In genomic region chr18:29749699-29750098, GRCh38 we compare ENCODE assay signal across 24 cellular contexts.
A peak's percentile ranks its signal among the peaks of the same experiment; 100 is the strongest.
DNase-seq lines count a peak whose midpoint lies in the region; ATAC-seq, FAIRE-seq and TF ChIP-seq lines count a peak whose summit lies in the region.
"Had no signal": no experiment of that assay in that cellular context is flagged by ENCODE, and none has a peak within 500 bp of the region (broad histone marks: within the 10 kb centered on the region; RNA-seq: fewer than 3 reads in every experiment).

No MANE protein-coding gene starts in this region.

- H3K4me3 ChIP-seq in AG10803 (ENCODE audit: low read length) (no peak overlapping the region), bronchial epithelial cell (ENCODE audit: low read depth, low read length) (no peak overlapping the region), mesodermal cell (ENCODE audit: extremely low read depth, insufficient read depth, low read length, poor library complexity, severe bottlenecking) (no peak overlapping the region)
- H3K4me3 ChIP-seq: GM12878, lower lobe of right lung, upper lobe of right lung had no signal

- peak overlapping the region; percentile 26 for H3K27ac ChIP-seq in mesodermal cell (ENCODE audit: low read depth, low read length, severe bottlenecking)
- H3K27ac ChIP-seq: lower lobe of right lung, upper lobe of right lung had no signal

- H3K4me3 Mint-ChIP-seq in immature natural killer cell: no peak overlapping the region
- H3K4me3 Mint-ChIP-seq: activated naive CD4-positive, alpha-beta T cell treated with anti-CD3 and anti-CD28 coated beads, Interleukin-2, amount 10 ng/mL, durations not matched to agents 7 days and 5 days; activated T-cell treated with anti-CD3 and anti-CD28 coated beads, Interleukin-2, amount 50 U/mL, for 72 hours; endodermal cell; naive B cell had no signal

- DNase-seq in AG10803 (ENCODE audit: low read depth): peak; percentile 81
- DNase-seq in LHCN-M2 (ENCODE audit: low read depth): peak; percentile 70
- DNase-seq in bronchial epithelial cell (ENCODE audit: low read depth): peak; percentile 55
- no peak for DNase-seq in immature natural killer cell
- DNase-seq in urothelium cell line (ENCODE audit: low spot score): no peak
- no peak for DNase-seq in dermis blood vessel endothelial cell
- DNase-seq: activated naive CD4-positive, alpha-beta T cell treated with anti-CD3 and anti-CD28 coated beads, Interleukin-2, amount 10 ng/mL, durations not matched to agents 7 days and 5 days; activated T-cell treated with anti-CD3 and anti-CD28 coated beads, Interleukin-2, amount 50 U/mL, for 72 hours; aorta; endodermal cell; GDM1; GOT3; hippocampal formation; islet precursor cell; lower lobe of right lung; naive B cell; NCI-H1105 treated with DMSO at 0.1 percent for 48 hours; NCI-H524 treated with DMSO at 0.1 percent for 48 hours; Right ventricle myocardium superior; upper lobe of right lung had no signal

- peaks cover 8 to 37% (median 16%) of the 10 kb centered on the region in 6 donors for H3K9me3 Mint-ChIP-seq in immature natural killer cell
- H3K9me3 Mint-ChIP-seq: endodermal cell had no signal

- no peaks in the 10 kb centered on the region for H3K27me3 ChIP-seq in bronchial epithelial cell (ENCODE audit: control insufficient read depth, insufficient read depth, low read length)
- H3K27me3 ChIP-seq: upper lobe of right lung had no signal

- H3K4me1 Mint-ChIP-seq in immature natural killer cell: no peaks in the 10 kb centered on the region
- H3K4me1 Mint-ChIP-seq: activated naive CD4-positive, alpha-beta T cell treated with anti-CD3 and anti-CD28 coated beads, Interleukin-2, amount 10 ng/mL, durations not matched to agents 7 days and 5 days; endodermal cell; naive B cell had no signal

- no peak for ATAC-seq in esophagus mucosa
- ATAC-seq: activated T-cell treated with anti-CD3 and anti-CD28 coated beads, Interleukin-2, amount 50 U/mL, for 72 hours; GM12878; lower lobe of right lung; upper lobe of right lung had no signal

- no peak overlapping the region for H3K27ac Mint-ChIP-seq in immature natural killer cell
- H3K27ac Mint-ChIP-seq: activated naive CD4-positive, alpha-beta T cell treated with anti-CD3 and anti-CD28 coated beads, Interleukin-2, amount 10 ng/mL, durations not matched to agents 7 days and 5 days; activated T-cell treated with anti-CD3 and anti-CD28 coated beads, Interleukin-2, amount 50 U/mL, for 72 hours; endodermal cell; naive B cell had no signal

- no peaks in the 10 kb centered on the region for H3K4me1 ChIP-seq in mesodermal cell (ENCODE audit: control insufficient read depth, insufficient read depth, low read length, poor library complexity, severe bottlenecking)
- H3K4me1 ChIP-seq: lower lobe of right lung, upper lobe of right lung had no signal

- FAIRE-seq in bronchial epithelial cell (lab: Jason Lieb, UNC) (no peak), urothelium cell line (lab: Jason Lieb, UNC) (no peak)
- FAIRE-seq: GM12878, GM19239 had no signal

- no peaks in the 10 kb centered on the region for H3K9me3 ChIP-seq in mesodermal cell (ENCODE audit: control insufficient read depth, low read length)
- H3K9me3 ChIP-seq: lower lobe of right lung, upper lobe of right lung had no signal

- no peak for TF ChIP-seq CTCF in AG10803 (conservative IDR thresholded peaks at IDR 0.05; ENCODE audit: low read length)
- TF ChIP-seq CTCF in bronchial epithelial cell (IDR thresholded peaks at IDR 0.05; ENCODE audit: insufficient read depth, low read length, severe bottlenecking): no peak

- peaks cover 0 to 3% (median 2%) of the 10 kb centered on the region in 3 donors for H3K27me3 Mint-ChIP-seq in immature natural killer cell (ENCODE audit: low read depth in 3 of 3)
- H3K27me3 Mint-ChIP-seq: activated naive CD4-positive, alpha-beta T cell treated with anti-CD3 and anti-CD28 coated beads, Interleukin-2, amount 10 ng/mL, durations not matched to agents 7 days and 5 days; naive B cell had no signal

- 83% methylated on average over 1 of the region's 1 CpG; no CpG with 5 or more reads in 1 of the 2 experiments for WGBS in mesodermal cell (ENCODE audit: insufficient coverage in 2 of 2), 2 experiments

- H3K36me3 ChIP-seq in bronchial epithelial cell (ENCODE audit: control insufficient read depth, insufficient read depth, low read length): no peaks in the 10 kb centered on the region
- no peaks in the 10 kb centered on the region for H3K36me3 ChIP-seq in mesodermal cell (ENCODE audit: control insufficient read depth, insufficient read depth, low read length)
- H3K36me3 ChIP-seq: lower lobe of right lung, upper lobe of right lung had no signal

- no peaks in the 10 kb centered on the region for H3K36me3 Mint-ChIP-seq in immature natural killer cell
- H3K36me3 Mint-ChIP-seq: activated naive CD4-positive, alpha-beta T cell treated with anti-CD3 and anti-CD28 coated beads, Interleukin-2, amount 10 ng/mL, durations not matched to agents 7 days and 5 days; naive B cell had no signal

Comparison
In these comparisons a context has a peak if more than half of its experiments do, and no peak if none do; other contexts are left out.
1. DNase-seq: peak in AG10803 (single experiment), LHCN-M2 (single experiment) and bronchial epithelial cell (single experiment); none in immature natural killer cell (0 of 3), urothelium cell line (single experiment) and dermis blood vessel endothelial cell (single experiment).